ENCODE assay signal across 1 cellular context in genomic region chr16:2177101-2177500, GRCh38.
TF ChIP-seq lines count a peak whose summit lies in the region.

No MANE protein-coding gene starts in this region.

TF ChIP-seq in HepG2, 621 proteins besides CTCF, POLR2A, EP300 and RAD21:
- 0 out of 2 replicates have a peak, but pooled peaks have one; percentile 21 for TF ChIP-seq POLR2G (IDR thresholded peaks at IDR 0.05; ENCODE audit: low read depth, low read length)
- TF ChIP-seq, protein P1, sequence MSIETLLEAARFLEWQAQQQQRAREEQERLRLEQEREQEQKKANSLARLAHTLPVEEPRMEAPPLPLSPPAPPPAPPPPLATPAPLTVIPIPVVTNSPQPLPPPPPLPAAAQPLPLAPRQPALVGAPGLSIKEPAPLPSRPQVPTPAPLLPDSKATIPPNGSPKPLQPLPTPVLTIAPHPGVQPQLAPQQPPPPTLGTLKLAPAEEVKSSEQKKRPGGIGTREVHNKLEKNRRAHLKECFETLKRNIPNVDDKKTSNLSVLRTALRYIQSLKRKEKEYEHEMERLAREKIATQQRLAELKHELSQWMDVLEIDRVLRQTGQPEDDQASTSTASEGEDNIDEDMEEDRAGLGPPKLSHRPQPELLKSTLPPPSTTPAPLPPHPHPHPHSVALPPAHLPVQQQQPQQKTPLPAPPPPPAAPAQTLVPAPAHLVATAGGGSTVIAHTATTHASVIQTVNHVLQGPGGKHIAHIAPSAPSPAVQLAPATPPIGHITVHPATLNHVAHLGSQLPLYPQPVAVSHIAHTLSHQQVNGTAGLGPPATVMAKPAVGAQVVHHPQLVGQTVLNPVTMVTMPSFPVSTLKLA (IDR thresholded peaks at IDR 0.05) = no peak
- TF ChIP-seq, protein P2, sequence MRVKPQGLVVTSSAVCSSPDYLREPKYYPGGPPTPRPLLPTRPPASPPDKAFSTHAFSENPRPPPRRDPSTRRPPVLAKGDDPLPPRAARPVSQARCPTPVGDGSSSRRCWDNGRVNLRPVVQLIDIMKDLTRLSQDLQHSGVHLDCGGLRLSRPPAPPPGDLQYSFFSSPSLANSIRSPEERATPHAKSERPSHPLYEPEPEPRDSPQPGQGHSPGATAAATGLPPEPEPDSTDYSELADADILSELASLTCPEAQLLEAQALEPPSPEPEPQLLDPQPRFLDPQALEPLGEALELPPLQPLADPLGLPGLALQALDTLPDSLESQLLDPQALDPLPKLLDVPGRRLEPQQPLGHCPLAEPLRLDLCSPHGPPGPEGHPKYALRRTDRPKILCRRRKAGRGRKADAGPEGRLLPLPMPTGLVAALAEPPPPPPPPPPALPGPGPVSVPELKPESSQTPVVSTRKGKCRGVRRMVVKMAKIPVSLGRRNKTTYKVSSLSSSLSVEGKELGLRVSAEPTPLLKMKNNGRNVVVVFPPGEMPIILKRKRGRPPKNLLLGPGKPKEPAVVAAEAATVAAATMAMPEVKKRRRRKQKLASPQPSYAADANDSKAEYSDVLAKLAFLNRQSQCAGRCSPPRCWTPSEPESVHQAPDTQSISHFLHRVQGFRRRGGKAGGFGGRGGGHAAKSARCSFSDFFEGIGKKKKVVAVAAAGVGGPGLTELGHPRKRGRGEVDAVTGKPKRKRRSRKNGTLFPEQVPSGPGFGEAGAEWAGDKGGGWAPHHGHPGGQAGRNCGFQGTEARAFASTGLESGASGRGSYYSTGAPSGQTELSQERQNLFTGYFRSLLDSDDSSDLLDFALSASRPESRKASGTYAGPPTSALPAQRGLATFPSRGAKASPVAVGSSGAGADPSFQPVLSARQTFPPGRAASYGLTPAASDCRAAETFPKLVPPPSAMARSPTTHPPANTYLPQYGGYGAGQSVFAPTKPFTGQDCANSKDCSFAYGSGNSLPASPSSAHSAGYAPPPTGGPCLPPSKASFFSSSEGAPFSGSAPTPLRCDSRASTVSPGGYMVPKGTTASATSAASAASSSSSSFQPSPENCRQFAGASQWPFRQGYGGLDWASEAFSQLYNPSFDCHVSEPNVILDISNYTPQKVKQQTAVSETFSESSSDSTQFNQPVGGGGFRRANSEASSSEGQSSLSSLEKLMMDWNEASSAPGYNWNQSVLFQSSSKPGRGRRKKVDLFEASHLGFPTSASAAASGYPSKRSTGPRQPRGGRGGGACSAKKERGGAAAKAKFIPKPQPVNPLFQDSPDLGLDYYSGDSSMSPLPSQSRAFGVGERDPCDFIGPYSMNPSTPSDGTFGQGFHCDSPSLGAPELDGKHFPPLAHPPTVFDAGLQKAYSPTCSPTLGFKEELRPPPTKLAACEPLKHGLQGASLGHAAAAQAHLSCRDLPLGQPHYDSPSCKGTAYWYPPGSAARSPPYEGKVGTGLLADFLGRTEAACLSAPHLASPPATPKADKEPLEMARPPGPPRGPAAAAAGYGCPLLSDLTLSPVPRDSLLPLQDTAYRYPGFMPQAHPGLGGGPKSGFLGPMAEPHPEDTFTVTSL (CRISPR knock-in tag; IDR thresholded peaks at IDR 0.05; ENCODE audit: borderline replicate concordance) = no peak
- TF ChIP-seq, protein P3, sequence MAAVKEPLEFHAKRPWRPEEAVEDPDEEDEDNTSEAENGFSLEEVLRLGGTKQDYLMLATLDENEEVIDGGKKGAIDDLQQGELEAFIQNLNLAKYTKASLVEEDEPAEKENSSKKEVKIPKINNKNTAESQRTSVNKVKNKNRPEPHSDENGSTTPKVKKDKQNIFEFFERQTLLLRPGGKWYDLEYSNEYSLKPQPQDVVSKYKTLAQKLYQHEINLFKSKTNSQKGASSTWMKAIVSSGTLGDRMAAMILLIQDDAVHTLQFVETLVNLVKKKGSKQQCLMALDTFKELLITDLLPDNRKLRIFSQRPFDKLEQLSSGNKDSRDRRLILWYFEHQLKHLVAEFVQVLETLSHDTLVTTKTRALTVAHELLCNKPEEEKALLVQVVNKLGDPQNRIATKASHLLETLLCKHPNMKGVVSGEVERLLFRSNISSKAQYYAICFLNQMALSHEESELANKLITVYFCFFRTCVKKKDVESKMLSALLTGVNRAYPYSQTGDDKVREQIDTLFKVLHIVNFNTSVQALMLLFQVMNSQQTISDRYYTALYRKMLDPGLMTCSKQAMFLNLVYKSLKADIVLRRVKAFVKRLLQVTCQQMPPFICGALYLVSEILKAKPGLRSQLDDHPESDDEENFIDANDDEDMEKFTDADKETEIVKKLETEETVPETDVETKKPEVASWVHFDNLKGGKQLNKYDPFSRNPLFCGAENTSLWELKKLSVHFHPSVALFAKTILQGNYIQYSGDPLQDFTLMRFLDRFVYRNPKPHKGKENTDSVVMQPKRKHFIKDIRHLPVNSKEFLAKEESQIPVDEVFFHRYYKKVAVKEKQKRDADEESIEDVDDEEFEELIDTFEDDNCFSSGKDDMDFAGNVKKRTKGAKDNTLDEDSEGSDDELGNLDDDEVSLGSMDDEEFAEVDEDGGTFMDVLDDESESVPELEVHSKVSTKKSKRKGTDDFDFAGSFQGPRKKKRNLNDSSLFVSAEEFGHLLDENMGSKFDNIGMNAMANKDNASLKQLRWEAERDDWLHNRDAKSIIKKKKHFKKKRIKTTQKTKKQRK (IDR thresholded peaks at IDR 0.05; ENCODE audit: low read length) = no peak
TF ChIP-seq in HepG2: peak in this region for 1.
